In genomic region chr1:11039351-11040104, GRCh38 we compare ENCODE assay signal across 33 cellular contexts. TPM values are rescaled to one million over a fixed set of nuclear protein-coding genes. Genes with fewer than 3 reads are reported as not detected.
"Had no signal": no experiment of that assay in that cellular context is flagged by ENCODE, and none has a peak within 500 bp of the region (broad histone marks: within the 10 kb centered on the region; RNA-seq: fewer than 3 reads in every experiment).

No MANE protein-coding gene starts in this region.

- H3K36me3 Mint-ChIP-seq: mesothelial cell of epicardium, naive B cell had no signal

- ATAC-seq: esophagus mucosa, gastrocnemius medialis, heart left ventricle, left cardiac atrium, left lung, left ventricle myocardium superior, lower lobe of right lung, mucosa of descending colon had no signal

- H3K27me3 ChIP-seq: dorsolateral prefrontal cortex, gastrocnemius medialis, heart left ventricle, hepatocyte had no signal

- H3K27ac ChIP-seq: coronary artery, epithelial cell of prostate, esophagus squamous epithelium, gastrocnemius medialis, heart left ventricle, hepatocyte, left lung, lower lobe of right lung had no signal

- H3K4me3 ChIP-seq: coronary artery, dorsolateral prefrontal cortex, esophagus squamous epithelium, gastrocnemius medialis, heart left ventricle, hepatocyte, left lung, lower lobe of right lung, mucosa of descending colon had no signal

- H3K36me3 ChIP-seq: esophagus squamous epithelium, gastrocnemius medialis, heart left ventricle, left lung, lower lobe of right lung had no signal

- H3K4me3 Mint-ChIP-seq: mesothelial cell of epicardium, naive B cell had no signal

- H3K4me1 Mint-ChIP-seq: mesothelial cell of epicardium had no signal

- H3K9me3 ChIP-seq: esophagus squamous epithelium, gastrocnemius medialis, heart left ventricle, left lung, lower lobe of right lung, mucosa of descending colon had no signal

- H2AFZ ChIP-seq: hepatocyte had no signal

- H3K4me2 ChIP-seq: hepatocyte had no signal

- H3K9me3 Mint-ChIP-seq: mesothelial cell of epicardium, naive B cell had no signal

- FAIRE-seq: colon, endothelial cell of umbilical vein, islet of Langerhans, keratinocyte had no signal

- DNase-seq: dermis blood vessel endothelial cell; effector CD4-positive, alpha-beta T cell; effector memory CD4-positive, alpha-beta T cell; erythroblast; esophagus squamous epithelium; foreskin fibroblast; foreskin melanocyte; gastrocnemius medialis; heart left ventricle; hypothalamus; left cardiac atrium; left lung; left ventricle myocardium superior; lower lobe of right lung; mesenchymal stem cell; mucosa of descending colon; naive B cell had no signal

- H3K27ac Mint-ChIP-seq: mesothelial cell of epicardium, naive B cell had no signal

RNA-seq across cellular contexts. Expression of gene MASP2, which starts 7.5 kb away (rescaled TPM):
- total RNA-seq: dermis blood vessel endothelial cell, esophagus mucosa, glomerular endothelial cell, heart left ventricle, kidney epithelial cell, left cardiac atrium, left lung, left ventricle myocardium superior, lower leg skin, lower lobe of right lung, lung microvascular endothelial cell, mesenteric fat pad, mucosa of descending colon, myocyte had no signal
- polyA plus RNA-seq: endothelial cell of umbilical vein, heart left ventricle had no signal
